ENCODE assay signal across 24 cellular contexts in the genomic region with DNA sequence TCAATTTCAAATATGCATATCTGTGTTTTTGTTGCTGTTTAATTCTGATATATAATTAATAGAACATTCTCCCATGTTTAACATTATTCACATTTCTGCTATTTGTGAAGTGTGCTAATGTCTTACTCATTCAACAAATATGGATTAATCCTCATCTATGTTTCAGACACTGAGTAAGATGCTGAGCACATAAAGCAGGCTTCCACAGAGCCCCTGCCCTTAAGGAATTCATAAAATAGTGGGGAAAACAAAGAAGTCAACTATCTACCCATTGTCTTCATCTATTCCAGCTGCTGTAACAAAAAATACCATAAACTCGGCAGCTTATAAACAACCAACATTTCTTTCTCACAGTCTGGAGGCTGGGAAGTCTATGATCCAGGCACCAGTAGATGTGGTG.
DNase-seq lines count a peak whose midpoint lies in the region; ATAC-seq, FAIRE-seq and TF ChIP-seq lines count a peak whose summit lies in the region.
"Had no signal": no experiment of that assay in that cellular context is flagged by ENCODE, and none has a peak within 500 bp of the region (broad histone marks: within the 10 kb centered on the region; RNA-seq: fewer than 3 reads in every experiment).

No MANE protein-coding gene starts in this region.

- no peaks in the 10 kb centered on the region for H3K79me2 ChIP-seq in astrocyte (ENCODE audit: insufficient read depth, low read length)

- H4K20me1 ChIP-seq in astrocyte (ENCODE audit: insufficient read depth, low read length): no peaks in the 10 kb centered on the region

- H3K27me3 ChIP-seq in astrocyte (ENCODE audit: insufficient read depth, low read length): no peaks in the 10 kb centered on the region

- no peak for TF ChIP-seq CTCF in astrocyte (IDR thresholded peaks at IDR 0.05; ENCODE audit: insufficient read depth, low read depth, low read length)

- H3K27me3 Mint-ChIP-seq in astrocyte (ENCODE audit: low read depth, unreplicated experiment): no peaks in the 10 kb centered on the region
- H3K27me3 Mint-ChIP-seq: CD8-positive, alpha-beta memory T cell had no signal

- H2AFZ ChIP-seq in astrocyte (ENCODE audit: low read depth, low read length): no peak overlapping the region
- H2AFZ ChIP-seq: PC-9 had no signal

- FAIRE-seq in astrocyte (lab: Jason Lieb, UNC): no peak
- FAIRE-seq: A204.1, GM12878, GM19239, HepG2 had no signal

- no peak for ATAC-seq in GM19328 (IDR thresholded peaks at IDR 0.05; ENCODE audit: unreplicated experiment)
- ATAC-seq: GM12878, HepG2 had no signal

- no peak overlapping the region for H3K4me3 ChIP-seq in astrocyte (ENCODE audit: insufficient read depth, low read depth, low read length)
- H3K4me3 ChIP-seq: GM12878, PC-9 had no signal

- H3K36me3 ChIP-seq in astrocyte (ENCODE audit: insufficient read depth, low read length): no peaks in the 10 kb centered on the region

- H3K9ac ChIP-seq in astrocyte (ENCODE audit: low read length): no peak overlapping the region

- no peak overlapping the region for H3K27ac Mint-ChIP-seq in astrocyte (ENCODE audit: unreplicated experiment)
- H3K27ac Mint-ChIP-seq: CD8-positive, alpha-beta memory T cell had no signal

- DNase-seq in AG08396 (ENCODE audit: low spot score): peak; percentile 21
- peak; percentile 76 for DNase-seq in HCEC 1CT
- DNase-seq in astrocyte (ENCODE audit: low read depth): peak; percentile 36
- peak; percentile 43 for DNase-seq in iris pigment epithelial cell (ENCODE audit: low read depth)
- no peak for DNase-seq in NCI-H2029 (lab: John Stamatoyannopoulos, UW)
- no peak for DNase-seq in A172 (ENCODE audit: low spot score)
- DNase-seq in AG20443 (ENCODE audit: low spot score): no peak
- DNase-seq: C1 segment of cervical spinal cord; CD8-positive, alpha-beta memory T cell; DND-41; GF-D8; GOT3; KG1; NCI-H1417; NCI-H187 treated with DMSO at 0.1 percent for 48 hours; NCI-H226; NCI-H526; PC-9 had no signal

- H3K36me3 Mint-ChIP-seq in astrocyte (ENCODE audit: low read depth, unreplicated experiment): peaks cover 12% of the 10 kb centered on the region

- no peak overlapping the region for H3K4me3 Mint-ChIP-seq in astrocyte (ENCODE audit: unreplicated experiment)
- H3K4me3 Mint-ChIP-seq: CD8-positive, alpha-beta memory T cell had no signal

- no peaks in the 10 kb centered on the region for H3K4me1 ChIP-seq in astrocyte (ENCODE audit: insufficient read depth, low read length)

- no peak overlapping the region for H3K27ac ChIP-seq in astrocyte (ENCODE audit: low read depth, low read length)
- H3K27ac ChIP-seq: PC-9, RWPE1 had no signal

- H3K9me3 Mint-ChIP-seq in astrocyte (ENCODE audit: unreplicated experiment): peaks cover 7% of the 10 kb centered on the region

- H3K4me2 ChIP-seq in astrocyte (ENCODE audit: low read length): no peak overlapping the region
- H3K4me2 ChIP-seq: PC-9 had no signal

- H3K4me1 Mint-ChIP-seq in astrocyte (ENCODE audit: low read depth, unreplicated experiment): peaks cover 6% of the 10 kb centered on the region
- H3K4me1 Mint-ChIP-seq: CD8-positive, alpha-beta memory T cell had no signal

- no peaks in the 10 kb centered on the region for H3K9me3 ChIP-seq in astrocyte (ENCODE audit: insufficient read depth, low read depth, low read length)

Comparison
In these comparisons a context has a peak if more than half of its experiments do, and no peak if none do; other contexts are left out.
1. DNase-seq: peak in AG08396 (single experiment), HCEC 1CT (single experiment), astrocyte (single experiment) and iris pigment epithelial cell (single experiment); none in NCI-H2029 (single experiment), A172 (single experiment) and AG20443 (single experiment).